In the genomic region with DNA sequence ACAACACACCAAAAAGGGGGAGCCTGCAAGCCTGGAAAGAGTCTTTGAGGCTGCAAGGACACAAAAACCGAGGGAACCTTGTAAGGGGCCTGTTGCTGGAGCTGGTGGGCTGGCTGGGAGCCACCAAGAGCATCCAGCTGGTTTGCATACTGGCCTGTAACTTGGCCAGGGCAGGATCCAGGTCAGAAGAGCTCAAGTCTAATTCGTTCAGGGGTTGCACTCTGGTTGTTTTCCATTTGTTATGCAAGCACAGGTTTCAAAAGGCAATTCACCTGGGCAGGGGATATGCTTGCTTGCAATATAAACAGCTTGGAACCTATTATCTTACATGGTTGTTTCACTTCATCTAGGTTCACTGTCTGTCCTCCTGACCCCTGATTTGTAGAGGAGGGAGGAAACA, we compare ENCODE assay signal across 26 cellular contexts.
"Had no signal": no experiment of that assay in that cellular context is flagged by ENCODE, and none has a peak within 500 bp of the region (broad histone marks: within the 10 kb centered on the region; RNA-seq: fewer than 3 reads in every experiment).

No MANE protein-coding gene starts in this region.

- H3K4me1 ChIP-seq: transverse colon had no signal

- H3K9me3 ChIP-seq: esophagus muscularis mucosa, transverse colon had no signal

- ATAC-seq: activated CD4-positive, CD25-positive, alpha-beta regulatory T cell treated with anti-CD3 and anti-CD28 coated beads, Interleukin-2, amount 50 U/mL, for 24 hours; activated CD8-positive, alpha-beta memory T cell treated with anti-CD3 and anti-CD28 coated beads, Interleukin-2, amount 10 ng/mL, durations not matched to agents 7 days and 5 days; activated CD8-positive, alpha-beta T cell treated with anti-CD3 and anti-CD28 coated beads for 36 hours; activated naive CD8-positive, alpha-beta T cell treated with anti-CD3 and anti-CD28 coated beads, Interleukin-2, amount 50 U/mL, for 24 hours; left ventricle myocardium superior; sciatic nerve; stimulated activated naive B cell treated with anti-CD40 and anti-IgM and Interleukin-4, amounts not matched to agents 10 μg/mL and 1 μg/mL and 100 μg/mL, for 72 hours had no signal

- H3K27ac ChIP-seq: coronary artery, esophagus muscularis mucosa, transverse colon had no signal

- H3K4me3 Mint-ChIP-seq: activated CD4-positive, alpha-beta T cell treated with anti-CD3 and anti-CD28 coated beads, Interleukin-2, amount 10 ng/mL, durations not matched to agents 24 days and 14 days; activated CD8-positive, alpha-beta memory T cell treated with anti-CD3 and anti-CD28 coated beads, Interleukin-2, amount 10 ng/mL, durations not matched to agents 7 days and 5 days; activated CD8-positive, alpha-beta T cell treated with anti-CD3 and anti-CD28 coated beads for 36 hours; activated naive CD8-positive, alpha-beta T cell treated with anti-CD3 and anti-CD28 coated beads, Interleukin-2, amount 50 U/mL, for 24 hours; activated T-helper 1 cell treated with anti-CD3 and anti-CD28 coated beads, Interleukin-12 subunit alpha, Interleukin-12 subunit beta, Interleukin-2, Interleukin-4 antibody, amounts not matched to agents 30 ng/mL and 10 ng/mL and 1 ng/mL, durations not matched to agents 14 hours and 24 hours and 36 hours; immature natural killer cell; nephron progenitor cell; stimulated activated naive B cell treated with anti-CD40 and anti-IgM and Interleukin-4, amounts not matched to agents 10 μg/mL and 1 μg/mL and 100 μg/mL, for 72 hours had no signal

- H3K4me3 ChIP-seq: coronary artery, esophagus muscularis mucosa, hepatocyte, transverse colon had no signal

- H3K36me3 ChIP-seq: esophagus muscularis mucosa, transverse colon had no signal

- FAIRE-seq: frontal cortex, small intestine, urothelium cell line had no signal

- H3K27me3 Mint-ChIP-seq: activated CD4-positive, alpha-beta T cell treated with anti-CD3 and anti-CD28 coated beads, Interleukin-2, amount 10 ng/mL, durations not matched to agents 24 days and 14 days; activated CD8-positive, alpha-beta memory T cell treated with anti-CD3 and anti-CD28 coated beads, Interleukin-2, amount 10 ng/mL, durations not matched to agents 7 days and 5 days; activated CD8-positive, alpha-beta T cell treated with anti-CD3 and anti-CD28 coated beads for 36 hours; activated naive CD8-positive, alpha-beta T cell treated with anti-CD3 and anti-CD28 coated beads, Interleukin-2, amount 50 U/mL, for 24 hours; stimulated activated naive B cell treated with anti-CD40 and anti-IgM and Interleukin-4, amounts not matched to agents 10 μg/mL and 1 μg/mL and 100 μg/mL, for 72 hours had no signal

- H3K4me2 ChIP-seq: hepatocyte had no signal

- H3K4me1 Mint-ChIP-seq: activated CD4-positive, alpha-beta T cell treated with anti-CD3 and anti-CD28 coated beads, Interleukin-2, amount 10 ng/mL, durations not matched to agents 24 days and 14 days; activated CD8-positive, alpha-beta memory T cell treated with anti-CD3 and anti-CD28 coated beads, Interleukin-2, amount 10 ng/mL, durations not matched to agents 7 days and 5 days had no signal

- H2AFZ ChIP-seq: hepatocyte had no signal

- H3K79me2 ChIP-seq: hepatocyte had no signal

- H3K9me3 Mint-ChIP-seq: activated CD4-positive, alpha-beta T cell treated with anti-CD3 and anti-CD28 coated beads, Interleukin-2, amount 10 ng/mL, durations not matched to agents 24 days and 14 days; activated CD8-positive, alpha-beta T cell treated with anti-CD3 and anti-CD28 coated beads for 36 hours; activated naive CD8-positive, alpha-beta T cell treated with anti-CD3 and anti-CD28 coated beads, Interleukin-2, amount 50 U/mL, for 24 hours; activated T-helper 1 cell treated with anti-CD3 and anti-CD28 coated beads, Interleukin-12 subunit alpha, Interleukin-12 subunit beta, Interleukin-2, Interleukin-4 antibody, amounts not matched to agents 30 ng/mL and 10 ng/mL and 1 ng/mL, durations not matched to agents 14 hours and 24 hours and 36 hours; immature natural killer cell; nephron progenitor cell; stimulated activated naive B cell treated with anti-CD40 and anti-IgM and Interleukin-4, amounts not matched to agents 10 μg/mL and 1 μg/mL and 100 μg/mL, for 72 hours had no signal

- H3K27me3 ChIP-seq: esophagus muscularis mucosa, hepatocyte, transverse colon had no signal

- DNase-seq: activated CD4-positive, alpha-beta T cell treated with anti-CD3 and anti-CD28 coated beads, Interleukin-2, amount 10 ng/mL, durations not matched to agents 24 days and 14 days; activated CD8-positive, alpha-beta memory T cell treated with anti-CD3 and anti-CD28 coated beads, Interleukin-2, amount 10 ng/mL, durations not matched to agents 7 days and 5 days; activated CD8-positive, alpha-beta T cell treated with anti-CD3 and anti-CD28 coated beads for 36 hours; activated gamma-delta T cell; activated naive CD4-positive, alpha-beta T cell treated with anti-CD3 and anti-CD28 coated beads, Interleukin-2, amount 50 U/mL, for 16 hours; activated naive CD8-positive, alpha-beta T cell treated with anti-CD3 and anti-CD28 coated beads, Interleukin-2, amount 50 U/mL, for 24 hours; cerebellar nuclear complex; glutamatergic neuron; immature natural killer cell; kidney glomerular epithelial cell; left ventricle myocardium superior; nephron progenitor cell; occipital lobe; posterior cingulate gyrus; stimulated activated CD4-positive, alpha-beta T cell treated with anti-CD3 and anti-CD28 coated beads, Interleukin-2, amount 100 ng/mL, for 24 hours; stimulated activated naive B cell treated with anti-CD40 and anti-IgM and Interleukin-4, amounts not matched to agents 10 μg/mL and 1 μg/mL and 100 μg/mL, for 72 hours; transverse colon had no signal

- H3K27ac Mint-ChIP-seq: activated CD4-positive, alpha-beta T cell treated with anti-CD3 and anti-CD28 coated beads, Interleukin-2, amount 10 ng/mL, durations not matched to agents 24 days and 14 days; activated CD8-positive, alpha-beta memory T cell treated with anti-CD3 and anti-CD28 coated beads, Interleukin-2, amount 10 ng/mL, durations not matched to agents 7 days and 5 days; activated CD8-positive, alpha-beta T cell treated with anti-CD3 and anti-CD28 coated beads for 36 hours; activated naive CD8-positive, alpha-beta T cell treated with anti-CD3 and anti-CD28 coated beads, Interleukin-2, amount 50 U/mL, for 24 hours; activated T-helper 1 cell treated with anti-CD3 and anti-CD28 coated beads, Interleukin-12 subunit alpha, Interleukin-12 subunit beta, Interleukin-2, Interleukin-4 antibody, amounts not matched to agents 30 ng/mL and 10 ng/mL and 1 ng/mL, durations not matched to agents 14 hours and 24 hours and 36 hours; immature natural killer cell; nephron progenitor cell; stimulated activated naive B cell treated with anti-CD40 and anti-IgM and Interleukin-4, amounts not matched to agents 10 μg/mL and 1 μg/mL and 100 μg/mL, for 72 hours had no signal
